ENCODE assay signal across 17 cellular contexts in the genomic region with DNA sequence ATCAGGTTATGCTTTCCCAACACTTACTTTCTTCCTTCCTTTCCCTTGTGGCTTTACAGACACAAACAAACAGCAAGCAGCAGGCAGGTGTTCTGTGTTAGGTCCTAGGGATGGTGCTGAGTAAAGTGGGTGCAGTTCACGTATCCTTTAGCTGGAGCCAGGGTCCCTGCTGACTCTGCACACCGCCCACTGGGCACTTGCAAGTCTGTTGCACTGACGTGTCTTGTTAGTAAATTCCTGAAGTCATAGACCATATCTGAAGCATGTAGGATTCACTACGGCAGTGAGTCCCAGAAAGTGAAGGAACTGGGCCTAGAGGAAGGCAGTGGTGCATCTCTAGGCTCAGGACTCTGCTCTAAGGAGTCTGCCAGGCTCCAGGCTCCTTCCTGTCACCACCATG.
DNase-seq lines count a peak whose midpoint lies in the region; ATAC-seq and TF ChIP-seq lines count a peak whose summit lies in the region.
"Had no signal": no experiment of that assay in that cellular context is flagged by ENCODE, and none has a peak within 500 bp of the region (broad histone marks: within the 10 kb centered on the region; RNA-seq: fewer than 3 reads in every experiment).

No MANE protein-coding gene starts in this region.

- H3K4me1 Mint-ChIP-seq in brain (peaks cover 73% of the 10 kb centered on the region), glutamatergic neuron (ENCODE audit: low read depth, unreplicated experiment) (peaks cover 57% of the 10 kb centered on the region)
- H3K4me1 Mint-ChIP-seq in activated CD4-positive, alpha-beta T cell treated with anti-CD3 and anti-CD28 coated beads, Interleukin-2, amount 10 ng/mL, durations not matched to agents 24 days and 14 days: no peaks in the 10 kb centered on the region
- H3K4me1 Mint-ChIP-seq: activated CD8-positive, alpha-beta memory T cell treated with anti-CD3 and anti-CD28 coated beads, Interleukin-2, amount 10 ng/mL, durations not matched to agents 7 days and 5 days; activated naive CD4-positive, alpha-beta T cell treated with anti-CD3 and anti-CD28 coated beads, Interleukin-2, amount 50 U/mL, for 24 hours had no signal

- no peak for TF ChIP-seq CTCF in brain (conservative IDR thresholded peaks at IDR 0.05)
- TF ChIP-seq CTCF in glutamatergic neuron (IDR thresholded peaks at IDR 0.05; ENCODE audit: partially characterized antibody, unreplicated experiment): no peak

- H3K9me3 Mint-ChIP-seq in brain (no peaks in the 10 kb centered on the region), glutamatergic neuron (ENCODE audit: unreplicated experiment) (peaks cover 9% of the 10 kb centered on the region)
- no peaks in the 10 kb centered on the region for H3K9me3 Mint-ChIP-seq in activated CD4-positive, alpha-beta T cell treated with anti-CD3 and anti-CD28 coated beads, Interleukin-2, amount 10 ng/mL, durations not matched to agents 24 days and 14 days
- H3K9me3 Mint-ChIP-seq: activated naive CD4-positive, alpha-beta T cell treated with anti-CD3 and anti-CD28 coated beads, Interleukin-2, amount 50 U/mL, for 24 hours had no signal

- peak overlapping the region in 3 of 5 experiments; percentile 32 to 51 (median 37) for H3K27ac Mint-ChIP-seq in brain
- no peak overlapping the region for H3K27ac Mint-ChIP-seq in glutamatergic neuron (ENCODE audit: unreplicated experiment)
- H3K27ac Mint-ChIP-seq in activated CD4-positive, alpha-beta T cell treated with anti-CD3 and anti-CD28 coated beads, Interleukin-2, amount 10 ng/mL, durations not matched to agents 24 days and 14 days: no peak overlapping the region
- H3K27ac Mint-ChIP-seq: activated CD8-positive, alpha-beta memory T cell treated with anti-CD3 and anti-CD28 coated beads, Interleukin-2, amount 10 ng/mL, durations not matched to agents 7 days and 5 days; activated naive CD4-positive, alpha-beta T cell treated with anti-CD3 and anti-CD28 coated beads, Interleukin-2, amount 50 U/mL, for 24 hours had no signal

- ATAC-seq in HG02938 (IDR thresholded peaks at IDR 0.05; ENCODE audit: unreplicated experiment) (no peak), HG03439 (IDR thresholded peaks at IDR 0.05; ENCODE audit: unreplicated experiment) (no peak)
- ATAC-seq: activated CD8-positive, alpha-beta memory T cell treated with anti-CD3 and anti-CD28 coated beads, Interleukin-2, amount 10 ng/mL, durations not matched to agents 7 days and 5 days had no signal

- H3K27me3 Mint-ChIP-seq in brain (no peaks in the 10 kb centered on the region), glutamatergic neuron (ENCODE audit: unreplicated experiment) (peaks cover 6% of the 10 kb centered on the region)
- H3K27me3 Mint-ChIP-seq in activated CD4-positive, alpha-beta T cell treated with anti-CD3 and anti-CD28 coated beads, Interleukin-2, amount 10 ng/mL, durations not matched to agents 24 days and 14 days: peaks cover 2% of the 10 kb centered on the region

- intact Hi-C loops in activated CD4-positive, alpha-beta T cell treated with anti-CD3 and anti-CD28 coated beads, Interleukin-2, amount 10 ng/mL, durations not matched to agents 24 days and 14 days (cut with micrococcal nuclease): no loop called here

- H3K36me3 Mint-ChIP-seq in brain (no peaks in the 10 kb centered on the region), glutamatergic neuron (ENCODE audit: unreplicated experiment) (no peaks in the 10 kb centered on the region)
- H3K36me3 Mint-ChIP-seq in activated CD4-positive, alpha-beta T cell treated with anti-CD3 and anti-CD28 coated beads, Interleukin-2, amount 10 ng/mL, durations not matched to agents 24 days and 14 days (ENCODE audit: low read depth): no peaks in the 10 kb centered on the region
- H3K36me3 Mint-ChIP-seq: activated CD8-positive, alpha-beta memory T cell treated with anti-CD3 and anti-CD28 coated beads, Interleukin-2, amount 10 ng/mL, durations not matched to agents 7 days and 5 days; activated naive CD4-positive, alpha-beta T cell treated with anti-CD3 and anti-CD28 coated beads, Interleukin-2, amount 50 U/mL, for 24 hours had no signal

- DNase-seq in ELR (ENCODE audit: low read depth) (peak; percentile 31), iris pigment epithelial cell (ENCODE audit: low read depth) (peak; percentile 58), smooth muscle cell of the brain vasculature (ENCODE audit: low read depth, low spot score) (peak; percentile 57), glutamatergic neuron (no peak)
- no peak for DNase-seq in activated CD4-positive, alpha-beta T cell treated with anti-CD3 and anti-CD28 coated beads, Interleukin-2, amount 10 ng/mL, durations not matched to agents 24 days and 14 days
- DNase-seq: activated CD8-positive, alpha-beta memory T cell treated with anti-CD3 and anti-CD28 coated beads, Interleukin-2, amount 10 ng/mL, durations not matched to agents 7 days and 5 days; BE2C; DMS79 treated with DMSO at 0.1 percent for 48 hours; NCI-H1105; NCI-H446 treated with DMSO at 0.1 percent for 48 hours; occipital lobe; SK-N-SH; testis had no signal

- H3K4me3 Mint-ChIP-seq in brain (no peak overlapping the region), glutamatergic neuron (ENCODE audit: unreplicated experiment) (no peak overlapping the region)
- no peak overlapping the region for H3K4me3 Mint-ChIP-seq in activated CD4-positive, alpha-beta T cell treated with anti-CD3 and anti-CD28 coated beads, Interleukin-2, amount 10 ng/mL, durations not matched to agents 24 days and 14 days
- H3K4me3 Mint-ChIP-seq: activated CD8-positive, alpha-beta memory T cell treated with anti-CD3 and anti-CD28 coated beads, Interleukin-2, amount 10 ng/mL, durations not matched to agents 7 days and 5 days; activated naive CD4-positive, alpha-beta T cell treated with anti-CD3 and anti-CD28 coated beads, Interleukin-2, amount 50 U/mL, for 24 hours had no signal

Comparison
In these comparisons a context has a peak if more than half of its experiments do, and no peak if none do; other contexts are left out.
1. DNase-seq: peak in ELR (single experiment), iris pigment epithelial cell (single experiment) and smooth muscle cell of the brain vasculature (single experiment); none in glutamatergic neuron (single experiment) and activated CD4-positive, alpha-beta T cell treated with anti-CD3 and anti-CD28 coated beads, Interleukin-2, amount 10 ng/mL, durations not matched to agents 24 days and 14 days (single experiment).
2. H3K27ac Mint-ChIP-seq: peak in brain (3 of 5); none in glutamatergic neuron (single experiment) and activated CD4-positive, alpha-beta T cell treated with anti-CD3 and anti-CD28 coated beads, Interleukin-2, amount 10 ng/mL, durations not matched to agents 24 days and 14 days (single experiment).